ENCODE assay signal across 12 cellular contexts in genomic region chr9:134734270-134734669, GRCh38.
DNase-seq lines count a peak whose midpoint lies in the region; ATAC-seq, FAIRE-seq and TF ChIP-seq lines count a peak whose summit lies in the region.
"Had no signal": no experiment of that assay in that cellular context is flagged by ENCODE, and none has a peak within 500 bp of the region (broad histone marks: within the 10 kb centered on the region; RNA-seq: fewer than 3 reads in every experiment).

No MANE protein-coding gene starts in this region.

- no peak for TF ChIP-seq CTCF in BE2C (IDR thresholded peaks at IDR 0.05; ENCODE audit: low read depth, low read length)
- no peak for TF ChIP-seq CTCF in esophagus muscularis mucosa (IDR thresholded peaks at IDR 0.05)
- TF ChIP-seq CTCF in osteocyte (IDR thresholded peaks at IDR 0.05): no peak

- no peaks in the 10 kb centered on the region for H3K9me3 Mint-ChIP-seq in osteocyte (ENCODE audit: unreplicated experiment)
- peaks cover 0 to 1% (median 0%) of the 10 kb centered on the region in 11 donors for H3K9me3 Mint-ChIP-seq in naive thymus-derived CD4-positive, alpha-beta T cell

- no peak for TF ChIP-seq EP300 in esophagus muscularis mucosa (IDR thresholded peaks at IDR 0.05)

- H3K36me3 Mint-ChIP-seq in osteocyte (ENCODE audit: unreplicated experiment): peaks cover 28% of the 10 kb centered on the region
- H3K36me3 Mint-ChIP-seq in naive thymus-derived CD4-positive, alpha-beta T cell: no peaks in the 10 kb centered on the region

- 29% methylated on average over 8 of the region's 8 CpGs for WGBS in esophagus muscularis mucosa

- H3K27me3 ChIP-seq in BE2C (no peaks in the 10 kb centered on the region), esophagus muscularis mucosa (no peaks in the 10 kb centered on the region)
- no peaks in the 10 kb centered on the region for H3K27me3 ChIP-seq in naive thymus-derived CD4-positive, alpha-beta T cell (ENCODE audit: control insufficient read depth in 2 of 2, insufficient read depth in 2 of 2, low read length in 2 of 2)

- no peak for TF ChIP-seq POLR2A in esophagus muscularis mucosa (IDR thresholded peaks at IDR 0.05; ENCODE audit: low read depth)

- H3K9me3 ChIP-seq in BE2C (no peaks in the 10 kb centered on the region), esophagus muscularis mucosa (no peaks in the 10 kb centered on the region)
- no peaks in the 10 kb centered on the region for H3K9me3 ChIP-seq in naive thymus-derived CD4-positive, alpha-beta T cell (ENCODE audit: control insufficient read depth in 2 of 3, low read length in 3 of 3)

- H3K36me3 ChIP-seq in BE2C (no peaks in the 10 kb centered on the region), esophagus muscularis mucosa (peaks cover 0 to 36% (median 10%) of the 10 kb centered on the region in 4 donors)
- H3K36me3 ChIP-seq in naive thymus-derived CD4-positive, alpha-beta T cell (ENCODE audit: control insufficient read depth in 2 of 3, insufficient read depth in 3 of 3, low read length in 3 of 3): no peaks in the 10 kb centered on the region

- peak overlapping the region; percentile 72 to 83 (median 74) for H3K27ac ChIP-seq in esophagus muscularis mucosa (replicated peaks in 1 of 4)
- no peak overlapping the region for H3K27ac ChIP-seq in naive thymus-derived CD4-positive, alpha-beta T cell (ENCODE audit: low read depth, low read length)

- ATAC-seq in naive thymus-derived CD4-positive, alpha-beta T cell: no peak
- no peak for ATAC-seq in GM21381 (IDR thresholded peaks at IDR 0.05; ENCODE audit: unreplicated experiment)
- ATAC-seq: T-helper 17 cell had no signal

- H3K4me1 ChIP-seq in BE2C: peaks cover 21% of the 10 kb centered on the region
- peaks cover 35 to 91% (median 87%) of the 10 kb centered on the region in 4 donors for H3K4me1 ChIP-seq in esophagus muscularis mucosa
- H3K4me1 ChIP-seq in naive thymus-derived CD4-positive, alpha-beta T cell (ENCODE audit: control insufficient read depth in 2 of 2, insufficient read depth in 2 of 2, low read length in 2 of 2): no peaks in the 10 kb centered on the region

- POLR2A ChIA-PET in naive thymus-derived CD4-positive, alpha-beta T cell (lab: Charles Lee): no interaction called here

- CTCF ChIA-PET in naive thymus-derived CD4-positive, alpha-beta T cell (lab: Charles Lee): no interaction called here

- H3K4me1 Mint-ChIP-seq in osteocyte (ENCODE audit: unreplicated experiment): peaks cover 46% of the 10 kb centered on the region
- H3K4me1 Mint-ChIP-seq in naive thymus-derived CD4-positive, alpha-beta T cell: peaks cover 0 to 4% (median 0%) of the 10 kb centered on the region in 7 donors

- DNase-seq in BE2C (peak; percentile 60), NCI-H69 (lab: John Stamatoyannopoulos, UW) (peak; percentile 94), esophagus muscularis mucosa (ENCODE audit: extremely low spot score) (no peak), osteocyte (ENCODE audit: extremely low spot score, unreplicated experiment) (no peak), GM19239 (ENCODE audit: insufficient read length, low spot score) (no peak)
- DNase-seq in naive thymus-derived CD4-positive, alpha-beta T cell: no peak
- DNase-seq in NK-92 treated with Interleukin-12 subunit alpha and Interleukin-12 subunit beta, amount 100 ng/mL, for 24 hours (lab: John Stamatoyannopoulos, UW): no peak
- DNase-seq: erythroblast, NCI-H1105 treated with DMSO at 0.1 percent for 48 hours, T-helper 17 cell had no signal

- intact Hi-C loops in esophagus muscularis mucosa (cut with DNase I): no loop called here
- intact Hi-C loops in naive thymus-derived CD4-positive, alpha-beta T cell (cut with micrococcal nuclease): no loop called here

- no peak overlapping the region for H3K4me3 Mint-ChIP-seq in osteocyte (ENCODE audit: unreplicated experiment)
- H3K4me3 Mint-ChIP-seq in naive thymus-derived CD4-positive, alpha-beta T cell: no peak overlapping the region
- H3K4me3 Mint-ChIP-seq: T-helper 17 cell had no signal

- no peaks in the 10 kb centered on the region for H3K27me3 Mint-ChIP-seq in osteocyte (ENCODE audit: unreplicated experiment)
- peaks cover 0 to 6% (median 4%) of the 10 kb centered on the region in 5 donors for H3K27me3 Mint-ChIP-seq in naive thymus-derived CD4-positive, alpha-beta T cell

- FAIRE-seq in GM19239 (lab: Jason Lieb, UNC): no peak

- H3K4me3 ChIP-seq in BE2C (ENCODE audit: low read depth, low read length) (no peak overlapping the region), esophagus muscularis mucosa (no peak overlapping the region)
- no peak overlapping the region for H3K4me3 ChIP-seq in naive thymus-derived CD4-positive, alpha-beta T cell (ENCODE audit: low read length)
- H3K4me3 ChIP-seq: lung had no signal

- peak overlapping the region; percentile 73 for H3K27ac Mint-ChIP-seq in osteocyte (ENCODE audit: unreplicated experiment)
- H3K27ac Mint-ChIP-seq in naive thymus-derived CD4-positive, alpha-beta T cell: no peak overlapping the region
- H3K27ac Mint-ChIP-seq: T-helper 17 cell had no signal

Comparison
In these comparisons a context has a peak if more than half of its experiments do, and no peak if none do; other contexts are left out.
1. DNase-seq: peak in BE2C (single experiment) and NCI-H69 (single experiment); none in esophagus muscularis mucosa (single experiment), osteocyte (single experiment), naive thymus-derived CD4-positive, alpha-beta T cell (0 of 9), NK-92 treated with Interleukin-12 subunit alpha and Interleukin-12 subunit beta, amount 100 ng/mL, for 24 hours (single experiment) and GM19239 (single experiment).